1 cellular context compared by ENCODE assay signal in the genomic region with DNA sequence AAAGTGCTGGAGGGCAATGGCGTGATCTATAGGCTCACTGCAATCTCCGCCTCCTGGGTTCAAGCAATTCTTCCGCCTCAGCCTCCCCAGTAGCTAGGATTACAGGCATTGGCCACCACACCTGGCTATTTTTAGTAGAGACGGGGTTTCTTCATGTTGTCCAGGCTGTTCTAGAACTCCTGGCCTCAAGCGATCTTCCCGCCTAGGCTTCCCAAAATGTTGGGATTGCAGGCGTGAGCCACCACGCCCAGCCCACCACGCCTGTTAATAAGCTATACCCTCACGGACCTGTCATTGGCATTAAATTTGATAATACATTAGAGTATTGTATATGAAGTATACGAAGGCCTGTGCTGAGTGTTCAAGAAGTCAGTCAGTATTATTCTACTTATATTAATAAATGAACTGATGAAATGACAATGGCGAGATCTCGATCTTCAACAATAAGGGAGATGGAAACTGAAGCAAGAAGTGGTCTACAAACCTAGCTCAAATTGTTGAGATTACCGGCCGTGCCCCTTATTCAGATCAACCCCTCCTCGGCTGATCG.
TF ChIP-seq lines count a peak whose summit lies in the region.

No MANE protein-coding gene starts in this region.

TF ChIP-seq in H1, 55 proteins besides CTCF, POLR2A, EP300 and RAD21:
- TF ChIP-seq KDM5A (IDR thresholded peaks at IDR 0.05; ENCODE audit: low read length) (no peak), POLR2AphosphoS5 (IDR thresholded peaks at IDR 0.05; ENCODE audit: low read depth, low read length) (no peak; the same call in 1 of the 2 replicates), TAF1 (IDR thresholded peaks at IDR 0.05; ENCODE audit: low read depth, low read length) (peak; percentile 25; the same call in 1 of the 2 replicates), TBP (IDR thresholded peaks at IDR 0.05; ENCODE audit: low read depth, low read length) (no peak)
